ENCODE assay signal across 8 cellular contexts in genomic region chr21:17139189-17139588, GRCh38.
A peak's percentile ranks its signal among the peaks of the same experiment; 100 is the strongest.
DNase-seq lines count a peak whose midpoint lies in the region; ATAC-seq, FAIRE-seq and TF ChIP-seq lines count a peak whose summit lies in the region.
"Not testable (repeated sequence)": the region's sequence is repeated elsewhere in the genome, so short reads cannot be mapped to it uniquely, and the experiment has no call there.

No MANE protein-coding gene starts in this region.

- H3K9me3 ChIP-seq in AG04450 (ENCODE audit: control insufficient read depth, insufficient read depth, low read length); endothelial cell of umbilical vein (replicated peaks; ENCODE audit: control insufficient read depth, insufficient read depth, low read length); subcutaneous abdominal adipose tissue (ENCODE audit: control insufficient read depth in 5 of 5, low read length in 5 of 5): not testable (repeated sequence)

- not testable (repeated sequence) for TF ChIP-seq POLR2A in endothelial cell of umbilical vein (IDR thresholded peaks at IDR 0.05; ENCODE audit: low read depth, low read length)

- not testable (repeated sequence) for FAIRE-seq in endothelial cell of umbilical vein (lab: Jason Lieb, UNC)

- not testable (repeated sequence) for H3K27me3 ChIP-seq in AG04450 (ENCODE audit: control insufficient read depth, insufficient read depth, low read length); endothelial cell of umbilical vein (ENCODE audit: control insufficient read depth in 2 of 2, insufficient read depth in 2 of 2, low read length in 2 of 2); subcutaneous abdominal adipose tissue (ENCODE audit: control insufficient read depth in 5 of 5, insufficient read depth in 4 of 5, low read length in 5 of 5)

- not testable (repeated sequence) for H3K79me2 ChIP-seq in endothelial cell of umbilical vein (ENCODE audit: control insufficient read depth, insufficient read depth, low read length)

- POLR2A ChIA-PET in AG04450 (lab: Yijun Ruan, JAX); T-cell (lab: Charles Lee); endothelial cell of umbilical vein (lab: Charles Lee); naive thymus-derived CD8-positive, alpha-beta T cell (lab: Charles Lee): not testable (repeated sequence)

- not testable (repeated sequence) for H4K20me1 ChIP-seq in endothelial cell of umbilical vein (replicated peaks; ENCODE audit: control insufficient read depth, extremely low read depth, insufficient read depth, low read length)

- not testable (repeated sequence) for H3K27ac Mint-ChIP-seq in T-cell; activated naive CD4-positive, alpha-beta T cell treated with anti-CD3 and anti-CD28 coated beads, Interleukin-2, amount 50 U/mL, for 24 hours
- H3K27ac Mint-ChIP-seq in immature natural killer cell: peak overlapping the region in 3 of 6 donors; percentile 10 to 28 (median 21)
- peak overlapping the region in 3 of 10 donors; percentile 23 to 80 (median 76) for H3K27ac Mint-ChIP-seq in naive thymus-derived CD8-positive, alpha-beta T cell

- not testable (repeated sequence) for DNase-seq in AG04450 (ENCODE audit: low read depth, low spot score); Jurkat, Clone E6-1 (ENCODE audit: low read depth, low spot score); T-cell; immature natural killer cell; naive thymus-derived CD8-positive, alpha-beta T cell
- DNase-seq in endothelial cell of umbilical vein (ENCODE audit: low read depth, low spot score): peak; percentile 18

- BruUV-seq in endothelial cell of umbilical vein (replicated peaks; lab: Mats Ljungman, UMichigan): not testable (repeated sequence)

- CTCF ChIA-PET in AG04450 (lab: Charles Lee); endothelial cell of umbilical vein (lab: Charles Lee): not testable (repeated sequence)
- CTCF ChIA-PET in T-cell (lab: Charles Lee): interaction anchor here in 1 of 2 donors (0.7 kb wide), 1 partner anchor 61 kb away, joined by 5 read pairs; no protein-coding TSS in a partner anchor

- H3K27me3 Mint-ChIP-seq in T-cell; activated naive CD4-positive, alpha-beta T cell treated with anti-CD3 and anti-CD28 coated beads, Interleukin-2, amount 50 U/mL, for 24 hours; immature natural killer cell (ENCODE audit: low read depth in 3 of 3); naive thymus-derived CD8-positive, alpha-beta T cell: not testable (repeated sequence)

- intact Hi-C loops in endothelial cell of umbilical vein (cut with micrococcal nuclease): not testable (repeated sequence)

- TF ChIP-seq CTCF in AG04450 (IDR thresholded peaks at IDR 0.05; ENCODE audit: low read depth, low read length); endothelial cell of umbilical vein (IDR thresholded peaks at IDR 0.05; ENCODE audit: extremely low read depth in 1 of 2, insufficient read depth in 1 of 2, low read depth in 1 of 2, low read length in 2 of 2): not testable (repeated sequence)

- H3K36me3 ChIP-seq in endothelial cell of umbilical vein (ENCODE audit: control insufficient read depth in 2 of 2, extremely low read depth in 1 of 2, insufficient read depth in 2 of 2, low read length in 2 of 2); subcutaneous abdominal adipose tissue (ENCODE audit: control insufficient read depth in 5 of 5, insufficient read depth in 5 of 5, low read length in 5 of 5): not testable (repeated sequence)

- H3K4me3 Mint-ChIP-seq in T-cell (peak overlapping the region; percentile 59 to 70 (median 69)), immature natural killer cell (peak overlapping the region; percentile 14 to 86 (median 68))
- H3K4me3 Mint-ChIP-seq in activated naive CD4-positive, alpha-beta T cell treated with anti-CD3 and anti-CD28 coated beads, Interleukin-2, amount 50 U/mL, for 24 hours: peak overlapping the region; percentile 82
- H3K4me3 Mint-ChIP-seq in naive thymus-derived CD8-positive, alpha-beta T cell: peak overlapping the region; percentile 60 to 87 (median 74)

- H3K4me1 Mint-ChIP-seq in T-cell; naive thymus-derived CD8-positive, alpha-beta T cell: not testable (repeated sequence)
- H3K4me1 Mint-ChIP-seq in activated naive CD4-positive, alpha-beta T cell treated with anti-CD3 and anti-CD28 coated beads, Interleukin-2, amount 50 U/mL, for 24 hours: peaks cover 10% of the 10 kb centered on the region
- H3K4me1 Mint-ChIP-seq in immature natural killer cell: peaks cover 2 to 18% of the 10 kb centered on the region in 2 donors

- H3K4me1 ChIP-seq in endothelial cell of umbilical vein (ENCODE audit: control insufficient read depth, extremely low read depth, insufficient read depth, low read length): not testable (repeated sequence)
- peaks cover 0 to 11% (median 4%) of the 10 kb centered on the region in 5 donors for H3K4me1 ChIP-seq in subcutaneous abdominal adipose tissue (ENCODE audit: control insufficient read depth in 5 of 5, insufficient read depth in 5 of 5, low read length in 5 of 5)

- H3K9me3 Mint-ChIP-seq in T-cell; activated naive CD4-positive, alpha-beta T cell treated with anti-CD3 and anti-CD28 coated beads, Interleukin-2, amount 50 U/mL, for 24 hours; naive thymus-derived CD8-positive, alpha-beta T cell: not testable (repeated sequence)
- H3K9me3 Mint-ChIP-seq in immature natural killer cell: peaks cover 4 to 38% (median 23%) of the 10 kb centered on the region in 6 donors

- H3K36me3 Mint-ChIP-seq in T-cell; activated naive CD4-positive, alpha-beta T cell treated with anti-CD3 and anti-CD28 coated beads, Interleukin-2, amount 50 U/mL, for 24 hours; immature natural killer cell; naive thymus-derived CD8-positive, alpha-beta T cell: not testable (repeated sequence)

- peak overlapping the region; percentile 36 for H3K4me2 ChIP-seq in endothelial cell of umbilical vein (ENCODE audit: insufficient read depth, low read length)

- not testable (repeated sequence) for H3K27ac ChIP-seq in AG04450 (ENCODE audit: low read depth, low read length); endothelial cell of umbilical vein (ENCODE audit: insufficient read depth, low read depth, low read length); subcutaneous abdominal adipose tissue (ENCODE audit: low read depth, low read length)

- H3K9me1 ChIP-seq in endothelial cell of umbilical vein (replicated peaks; ENCODE audit: control insufficient read depth, extremely low read depth, insufficient read depth, low read length): not testable (repeated sequence)

- H3K4me3 ChIP-seq in AG04450 (ENCODE audit: low read depth, low read length) (peak overlapping the region; percentile 2; the same call in 1 of the 2 replicates), endothelial cell of umbilical vein (replicated peaks in 1 of 3; ENCODE audit: insufficient read depth in 1 of 3, low read depth in 1 of 3, low read length in 3 of 3) (peak overlapping the region; percentile 2 to 39 (median 33)), subcutaneous abdominal adipose tissue (ENCODE audit: low read depth in 1 of 5, low read length in 5 of 5) (peak overlapping the region; percentile 36 to 73 (median 53))
- H3K4me3 ChIP-seq in Jurkat, Clone E6-1 (ENCODE audit: low read length): peak overlapping the region; percentile 50

- dilution Hi-C loops in endothelial cell of umbilical vein (cut with MboI; ENCODE audit: extremely low pct_ligation_motif_present, low sequenced_read_pairs): not testable (repeated sequence)

- H2AFZ ChIP-seq in endothelial cell of umbilical vein (ENCODE audit: low read depth, low read length): peak overlapping the region; percentile 44

- H3K9ac ChIP-seq in endothelial cell of umbilical vein (replicated peaks; ENCODE audit: extremely low read depth, insufficient read depth, low read length) (peak overlapping the region; percentile 23), subcutaneous abdominal adipose tissue (ENCODE audit: low read length in 5 of 5) (peak overlapping the region in 1 of 5 donors; percentile 25)

- not testable (repeated sequence) for ATAC-seq in T-cell (replicated peaks in 1 of 4); naive thymus-derived CD8-positive, alpha-beta T cell

Comparison
In these comparisons a context has a peak if more than half of its experiments do, and no peak if none do; other contexts are left out.
1. H3K4me3 ChIP-seq: peak in every context shown above with its lines; median percentile 53 in subcutaneous abdominal adipose tissue; 50 in Jurkat, Clone E6-1; 33 in endothelial cell of umbilical vein; 2 in AG04450.